8 cellular contexts compared by ENCODE assay signal in genomic region chr14:73770977-73771847, GRCh38. TPM values are rescaled to one million over a fixed set of nuclear protein-coding genes. Genes with fewer than 3 reads are reported as not detected.
DNase-seq lines count a peak whose midpoint lies in the region; ATAC-seq, FAIRE-seq and TF ChIP-seq lines count a peak whose summit lies in the region.

No MANE protein-coding gene starts in this region.

- CTCF ChIA-PET in A673 (lab: Charles Lee): no interaction called here

- no peak for TF ChIP-seq CTCF in A673 (conservative IDR thresholded peaks at IDR 0.05; ENCODE audit: low read depth, low read length)
- TF ChIP-seq CTCF in stomach (IDR thresholded peaks at IDR 0.05): no peak
- no peak for TF ChIP-seq CTCF in D721Med (IDR thresholded peaks at IDR 0.05; ENCODE audit: insufficient read depth, missing control alignments)

- H3K9ac ChIP-seq in HUES48 (ENCODE audit: low read depth, low read length): no peak overlapping the region

- H3K27ac ChIP-seq in A673 (ENCODE audit: low read depth, low read length, poor library complexity, severe bottlenecking) (peak overlapping the region; percentile 11), HUES48 (ENCODE audit: low read depth, low read length) (peak overlapping the region; percentile 48), stomach (peak overlapping the region; percentile 62 to 84 (median 81))

- H3K36me3 ChIP-seq in A673 (ENCODE audit: insufficient read depth, low read length, poor library complexity, severe bottlenecking) (no peaks in the 10 kb centered on the region), HUES48 (ENCODE audit: control insufficient read depth, insufficient read depth, low read length) (no peaks in the 10 kb centered on the region), stomach (no peaks in the 10 kb centered on the region)

- TF ChIP-seq POLR2A in stomach (IDR thresholded peaks at IDR 0.05): no peak

- no peak for DNase-seq in A673 (ENCODE audit: low spot score)
- DNase-seq in stomach: no peak
- DNase-seq in NCI-H2196 treated with DMSO at 0.1 percent for 48 hours (lab: John Stamatoyannopoulos, UW; ENCODE audit: unreplicated experiment): no peak
- DNase-seq in hippocampal formation (lab: John Stamatoyannopoulos, UW): no peak
- no peak for DNase-seq in D721Med (ENCODE audit: insufficient read length, low spot score)

- H3K4me1 ChIP-seq in A673 (ENCODE audit: insufficient read depth, low read length, poor library complexity, severe bottlenecking): peaks cover 12% of the 10 kb centered on the region
- H3K4me1 ChIP-seq in HUES48 (ENCODE audit: control insufficient read depth, insufficient read depth, low read length): peaks cover 10% of the 10 kb centered on the region
- peaks cover 62 to 98% (median 81%) of the 10 kb centered on the region in 4 donors for H3K4me1 ChIP-seq in stomach

- H3K9me3 ChIP-seq in A673 (ENCODE audit: low read depth, low read length, poor library complexity, severe bottlenecking): no peaks in the 10 kb centered on the region
- H3K9me3 ChIP-seq in HUES48 (ENCODE audit: control insufficient read depth, insufficient read depth, low read length): no peaks in the 10 kb centered on the region
- no peaks in the 10 kb centered on the region for H3K9me3 ChIP-seq in stomach

- intact Hi-C loops in A673 (cut with micrococcal nuclease; ENCODE audit: unreplicated experiment) (no loop called here), stomach (cut with DNase I; ENCODE audit: low total_unique reads) (no loop called here)

- no TSS peak for BruUV-seq in A673 (replicated peaks; lab: Mats Ljungman, UMichigan)

- no peak for TF ChIP-seq EP300 in stomach (IDR thresholded peaks at IDR 0.05)

- 32 to 47% (median 42%) methylated on average over 15 to 18 of the region's 18 CpGs for WGBS in stomach, 5 donors

- POLR2A ChIA-PET in A673 (lab: Charles Lee; ENCODE audit: low non-redundant PET): no interaction called here

- FAIRE-seq in D721Med (lab: Jason Lieb, UNC): no peak

- no peak overlapping the region for H3K4me3 ChIP-seq in A673 (ENCODE audit: low read depth, low read length, poor library complexity, severe bottlenecking)
- H3K4me3 ChIP-seq in HUES48 (ENCODE audit: low read depth, low read length): no peak overlapping the region
- H3K4me3 ChIP-seq in stomach: no peak overlapping the region

- ATAC-seq in GM21360 (IDR thresholded peaks at IDR 0.05; ENCODE audit: unreplicated experiment): peak; percentile 14
- ATAC-seq in esophagus mucosa: peak; percentile 36

- H3K27me3 ChIP-seq in A673 (replicated peaks; ENCODE audit: insufficient read depth, low read depth, low read length, poor library complexity) (no peaks in the 10 kb centered on the region), HUES48 (ENCODE audit: control insufficient read depth, insufficient read depth, low read length) (peaks cover 12% of the 10 kb centered on the region), stomach (no peaks in the 10 kb centered on the region)

RNA-seq across cellular contexts. Expression of gene PNMA1, which starts 57.0 kb away (rescaled TPM):
- 48.8 and 51.4 TPM in 2 replicates for total RNA-seq in A673 (2021)
- total RNA-seq in esophagus mucosa: 11.6 TPM
- 10 to 100 TPM; 17.9 to 42.3 (median 19.3) TPM for total RNA-seq in stomach
- polyA plus RNA-seq in stomach: 10 to 100 TPM; 13.9 to 17.1 (median 15.6) TPM

Comparison
In these comparisons a context has a peak if more than half of its experiments do, and no peak if none do; other contexts are left out.
1. H3K27ac ChIP-seq: peak in every context shown above with its lines; median percentile 81 in stomach; 48 in HUES48; 11 in A673.